ENCODE assay signal across 22 cellular contexts in genomic region chr20:53809728-53810365, GRCh38.
DNase-seq lines count a peak whose midpoint lies in the region; ATAC-seq and TF ChIP-seq lines count a peak whose summit lies in the region.
"Had no signal": no experiment of that assay in that cellular context is flagged by ENCODE, and none has a peak within 500 bp of the region (broad histone marks: within the 10 kb centered on the region; RNA-seq: fewer than 3 reads in every experiment).

No MANE protein-coding gene starts in this region.

- H3F3A ChIP-seq in OCI-LY1 (ENCODE audit: insufficient read depth, low read length) = no peaks in the 10 kb centered on the region

- no peak for TF ChIP-seq POLR2A in esophagus squamous epithelium (IDR thresholded peaks at IDR 0.05)

- peak overlapping the region; percentile 64; the same call in 1 of the 2 replicates for H2AFZ ChIP-seq in OCI-LY1 (ENCODE audit: low read length)

- H3K4me1 Mint-ChIP-seq in WTC11 = peaks cover 23% of the 10 kb centered on the region
- H3K4me1 Mint-ChIP-seq in stimulated activated memory B cell treated with anti-CD40 and anti-IgM and Interleukin-4, amounts not matched to agents 10 μg/mL and 1 μg/mL and 100 μg/mL, for 72 hours = peaks cover 5% of the 10 kb centered on the region

- CTCF ChIA-PET in WTC11 (lab: Charles Lee) = interaction anchor here (0.7 to 1.4 kb wide), 3 partner anchors 16 to 173 kb away, joined by 3 to 4 read pairs (median 4); no protein-coding TSS in a partner anchor

- no peaks in the 10 kb centered on the region for H3K9me2 ChIP-seq in OCI-LY1 (ENCODE audit: low read depth, low read length)

- no peak overlapping the region for H3K4me2 ChIP-seq in OCI-LY1 (ENCODE audit: low read length)
- H3K4me2 ChIP-seq: KMS-11 had no signal

- H3K36me3 Mint-ChIP-seq in WTC11 = no peaks in the 10 kb centered on the region
- no peaks in the 10 kb centered on the region for H3K36me3 Mint-ChIP-seq in stimulated activated memory B cell treated with anti-CD40 and anti-IgM and Interleukin-4, amounts not matched to agents 10 μg/mL and 1 μg/mL and 100 μg/mL, for 72 hours
- H3K36me3 Mint-ChIP-seq: IgD-negative memory B cell, T-cell had no signal

- H4K20me1 ChIP-seq in OCI-LY1 (ENCODE audit: insufficient read depth, low read length) = no peaks in the 10 kb centered on the region

- H3K27me3 Mint-ChIP-seq in WTC11 (ENCODE audit: low read depth) = no peaks in the 10 kb centered on the region
- no peaks in the 10 kb centered on the region for H3K27me3 Mint-ChIP-seq in stimulated activated memory B cell treated with anti-CD40 and anti-IgM and Interleukin-4, amounts not matched to agents 10 μg/mL and 1 μg/mL and 100 μg/mL, for 72 hours
- H3K27me3 Mint-ChIP-seq: IgD-negative memory B cell, T-cell had no signal

- POLR2A ChIA-PET in WTC11 (lab: Charles Lee) = interaction anchor here (0.6 to 1.0 kb wide), 3 partner anchors 17 to 86 kb away, joined by 3 to 4 read pairs (median 3); no protein-coding TSS in a partner anchor

- H3K36me3 ChIP-seq in OCI-LY1 (ENCODE audit: insufficient read depth, low read length) (no peaks in the 10 kb centered on the region), esophagus squamous epithelium (no peaks in the 10 kb centered on the region), colonic mucosa (no peaks in the 10 kb centered on the region)
- H3K36me3 ChIP-seq: BE2C, Peyer's patch had no signal

- no peak for ATAC-seq in WTC11
- ATAC-seq in stimulated activated memory B cell treated with anti-CD40 and anti-IgM and Interleukin-4, amounts not matched to agents 10 μg/mL and 1 μg/mL and 100 μg/mL, for 72 hours = no peak
- no peak for ATAC-seq in GM19463 (IDR thresholded peaks at IDR 0.05; ENCODE audit: unreplicated experiment)
- ATAC-seq: T-cell had no signal

- H3K79me2 ChIP-seq in OCI-LY1 (ENCODE audit: insufficient read depth, low read length) = no peaks in the 10 kb centered on the region

- TF ChIP-seq CTCF in OCI-LY1 (IDR thresholded peaks at IDR 0.05; ENCODE audit: low read length) (no peak), WTC11 (IDR thresholded peaks at IDR 0.05) (no peak), esophagus squamous epithelium (IDR thresholded peaks at IDR 0.05) (no peak), colonic mucosa (IDR thresholded peaks at IDR 0.05) (no peak)

- H3K4me1 ChIP-seq in OCI-LY1 (ENCODE audit: insufficient read depth, low read length, severe bottlenecking) = no peaks in the 10 kb centered on the region
- H3K4me1 ChIP-seq in esophagus squamous epithelium = peaks cover 0 to 39% (median 4%) of the 10 kb centered on the region in 3 donors
- H3K4me1 ChIP-seq in colonic mucosa = no peaks in the 10 kb centered on the region
- H3K4me1 ChIP-seq: BE2C, Peyer's patch had no signal

- no peak overlapping the region for H3K4me3 Mint-ChIP-seq in WTC11
- H3K4me3 Mint-ChIP-seq in stimulated activated memory B cell treated with anti-CD40 and anti-IgM and Interleukin-4, amounts not matched to agents 10 μg/mL and 1 μg/mL and 100 μg/mL, for 72 hours = no peak overlapping the region
- H3K4me3 Mint-ChIP-seq: IgD-negative memory B cell, T-cell had no signal

- 66 to 83% methylated on average over 2 of the region's 2 CpGs for WGBS in esophagus squamous epithelium, 2 donors

- H3K27ac Mint-ChIP-seq in WTC11 = peak overlapping the region; percentile 38; the same call in 1 of the 2 replicates
- peak overlapping the region; percentile 33 for H3K27ac Mint-ChIP-seq in stimulated activated memory B cell treated with anti-CD40 and anti-IgM and Interleukin-4, amounts not matched to agents 10 μg/mL and 1 μg/mL and 100 μg/mL, for 72 hours
- H3K27ac Mint-ChIP-seq: IgD-negative memory B cell, T-cell had no signal

- no peaks in the 10 kb centered on the region for H3K27me3 ChIP-seq in OCI-LY1 (ENCODE audit: insufficient read depth, low read length)
- H3K27me3 ChIP-seq in esophagus squamous epithelium = no peaks in the 10 kb centered on the region
- no peaks in the 10 kb centered on the region for H3K27me3 ChIP-seq in colonic mucosa
- H3K27me3 ChIP-seq: BE2C, Peyer's patch had no signal

- intact Hi-C loops in esophagus squamous epithelium (cut with DNase I) = no loop called here
- intact Hi-C loops in colonic mucosa (cut with DNase I) = no loop called here

- H3K9me3 Mint-ChIP-seq in WTC11 = no peaks in the 10 kb centered on the region
- no peaks in the 10 kb centered on the region for H3K9me3 Mint-ChIP-seq in stimulated activated memory B cell treated with anti-CD40 and anti-IgM and Interleukin-4, amounts not matched to agents 10 μg/mL and 1 μg/mL and 100 μg/mL, for 72 hours
- H3K9me3 Mint-ChIP-seq: IgD-negative memory B cell, T-cell had no signal

- H3K9me3 ChIP-seq in OCI-LY1 (ENCODE audit: low read length) = no peaks in the 10 kb centered on the region
- no peaks in the 10 kb centered on the region for H3K9me3 ChIP-seq in esophagus squamous epithelium
- H3K9me3 ChIP-seq in colonic mucosa = no peaks in the 10 kb centered on the region
- H3K9me3 ChIP-seq: BE2C, Peyer's patch had no signal

- H3K4me3 ChIP-seq in OCI-LY1 (ENCODE audit: low read depth, low read length, poor library complexity, severe bottlenecking) (no peak overlapping the region), esophagus squamous epithelium (no peak overlapping the region), colonic mucosa (no peak overlapping the region)
- H3K4me3 ChIP-seq: Peyer's patch had no signal

- H3K27ac ChIP-seq in OCI-LY1 (ENCODE audit: low read depth, low read length, poor library complexity, severe bottlenecking) (no peak overlapping the region), esophagus squamous epithelium (no peak overlapping the region), colonic mucosa (no peak overlapping the region)
- H3K27ac ChIP-seq: KMS-11, Peyer's patch had no signal

- DNase-seq in EH (ENCODE audit: low read depth) (peak; percentile 53), WTC11 (ENCODE audit: low spot score) (no peak), esophagus squamous epithelium (lab: John Stamatoyannopoulos, UW) (no peak), colonic mucosa (no peak)
- DNase-seq: ACHN; BE2C; DMS153; DND-41; GOT3; HCEC 1CT; MM.1S; NCI-H2029; NCI-H446 treated with DMSO at 0.1 percent for 48 hours; NCI-H526; NK-92 treated with Interleukin-12 subunit alpha and Interleukin-12 subunit beta, amount 100 ng/mL, for 24 hours; Peyer's patch; T-cell had no signal

- H3K9ac ChIP-seq in OCI-LY1 (ENCODE audit: low read length) (no peak overlapping the region; the same call in 1 of the 2 replicates), colonic mucosa (ENCODE audit: low read depth in 2 of 2, low read length in 2 of 2) (no peak overlapping the region)
- H3K9ac ChIP-seq: KMS-11 had no signal

TF ChIP-seq in WTC11, 78 proteins besides CTCF, POLR2A, EP300 and RAD21:
- TF ChIP-seq, protein P1, sequence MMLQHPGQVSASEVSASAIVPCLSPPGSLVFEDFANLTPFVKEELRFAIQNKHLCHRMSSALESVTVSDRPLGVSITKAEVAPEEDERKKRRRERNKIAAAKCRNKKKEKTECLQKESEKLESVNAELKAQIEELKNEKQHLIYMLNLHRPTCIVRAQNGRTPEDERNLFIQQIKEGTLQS (CRISPR knock-in tag; conservative IDR thresholded peaks at IDR 0.05) = no peak
- no peak for TF ChIP-seq CREM (CRISPR knock-in tag; IDR thresholded peaks at IDR 0.05)
- no peak for TF ChIP-seq E2F1 (CRISPR knock-in tag; IDR thresholded peaks at IDR 0.05)
- TF ChIP-seq ZNF317 (CRISPR knock-in tag; IDR thresholded peaks at IDR 0.05; ENCODE audit: borderline replicate concordance, low read depth) = no peak
- TF ChIP-seq ZNF423 (CRISPR knock-in tag; IDR thresholded peaks at IDR 0.05) = no peak
- no peak for TF ChIP-seq ELF4 (CRISPR knock-in tag; IDR thresholded peaks at IDR 0.05; ENCODE audit: low read depth)
- no peak for TF ChIP-seq NR3C1 (CRISPR knock-in tag; conservative IDR thresholded peaks at IDR 0.05; ENCODE audit: low read depth)
- no peak for TF ChIP-seq SP1 (CRISPR knock-in tag; conservative IDR thresholded peaks at IDR 0.05)
